ENCODE assay signal across 8 cellular contexts in genomic region chr1:162854245-162854860, GRCh38.
A peak's percentile ranks its signal among the peaks of the same experiment; 100 is the strongest.
DNase-seq lines count a peak whose midpoint lies in the region; ATAC-seq and TF ChIP-seq lines count a peak whose summit lies in the region.

No MANE protein-coding gene starts in this region.

- peak; percentile 81 for TF ChIP-seq CTCF in AG09319 (IDR thresholded peaks at IDR 0.05; ENCODE audit: low read depth, low read length)

- DNase-seq in AG09319 (ENCODE audit: extremely low read depth, low read depth), result no peak
- peak; percentile 78 for DNase-seq in NCI-H2227 (lab: John Stamatoyannopoulos, UW; ENCODE audit: unreplicated experiment)
- peak; percentile 10 for DNase-seq in activated CD4-positive, CD25-positive, alpha-beta regulatory T cell treated with anti-CD3 and anti-CD28 coated beads, Interleukin-2, amount 50 U/mL, for 16 hours (ENCODE audit: low read depth, low spot score)
- DNase-seq in effector CD8-positive, alpha-beta T cell (lab: John Stamatoyannopoulos, UW), result peak; percentile 7
- peak; percentile 18 to 24 for DNase-seq in memory B cell (ENCODE audit: low spot score in 2 of 2)

- H3K27ac Mint-ChIP-seq in memory B cell, result no peak overlapping the region
- no peak overlapping the region for H3K27ac Mint-ChIP-seq in stimulated activated memory B cell treated with anti-CD40 and anti-IgM and Interleukin-4, amounts not matched to agents 10 μg/mL and 1 μg/mL and 100 μg/mL, for 72 hours

- ATAC-seq in GM18858 (IDR thresholded peaks at IDR 0.05; ENCODE audit: unreplicated experiment) (peak; percentile 81), HG03196 (IDR thresholded peaks at IDR 0.05; ENCODE audit: unreplicated experiment) (peak; percentile 79), memory B cell (ENCODE audit: low read depth) (peak; percentile 68)
- ATAC-seq in stimulated activated memory B cell treated with anti-CD40 and anti-IgM and Interleukin-4, amounts not matched to agents 10 μg/mL and 1 μg/mL and 100 μg/mL, for 72 hours, result peak; percentile 68

- H3K9me3 Mint-ChIP-seq in memory B cell, result no peaks in the 10 kb centered on the region
- H3K9me3 Mint-ChIP-seq in stimulated activated memory B cell treated with anti-CD40 and anti-IgM and Interleukin-4, amounts not matched to agents 10 μg/mL and 1 μg/mL and 100 μg/mL, for 72 hours, result no peaks in the 10 kb centered on the region

- H3K4me1 Mint-ChIP-seq in memory B cell, result no peaks in the 10 kb centered on the region
- H3K4me1 Mint-ChIP-seq in stimulated activated memory B cell treated with anti-CD40 and anti-IgM and Interleukin-4, amounts not matched to agents 10 μg/mL and 1 μg/mL and 100 μg/mL, for 72 hours, result no peaks in the 10 kb centered on the region

- H3K4me3 Mint-ChIP-seq in memory B cell, result no peak overlapping the region
- H3K4me3 Mint-ChIP-seq in stimulated activated memory B cell treated with anti-CD40 and anti-IgM and Interleukin-4, amounts not matched to agents 10 μg/mL and 1 μg/mL and 100 μg/mL, for 72 hours, result no peak overlapping the region

- H3K27me3 Mint-ChIP-seq in memory B cell, result no peaks in the 10 kb centered on the region
- peaks cover 15% of the 10 kb centered on the region for H3K27me3 Mint-ChIP-seq in stimulated activated memory B cell treated with anti-CD40 and anti-IgM and Interleukin-4, amounts not matched to agents 10 μg/mL and 1 μg/mL and 100 μg/mL, for 72 hours

- H3K36me3 Mint-ChIP-seq in memory B cell, result no peaks in the 10 kb centered on the region
- no peaks in the 10 kb centered on the region for H3K36me3 Mint-ChIP-seq in stimulated activated memory B cell treated with anti-CD40 and anti-IgM and Interleukin-4, amounts not matched to agents 10 μg/mL and 1 μg/mL and 100 μg/mL, for 72 hours
